In the genomic region with DNA sequence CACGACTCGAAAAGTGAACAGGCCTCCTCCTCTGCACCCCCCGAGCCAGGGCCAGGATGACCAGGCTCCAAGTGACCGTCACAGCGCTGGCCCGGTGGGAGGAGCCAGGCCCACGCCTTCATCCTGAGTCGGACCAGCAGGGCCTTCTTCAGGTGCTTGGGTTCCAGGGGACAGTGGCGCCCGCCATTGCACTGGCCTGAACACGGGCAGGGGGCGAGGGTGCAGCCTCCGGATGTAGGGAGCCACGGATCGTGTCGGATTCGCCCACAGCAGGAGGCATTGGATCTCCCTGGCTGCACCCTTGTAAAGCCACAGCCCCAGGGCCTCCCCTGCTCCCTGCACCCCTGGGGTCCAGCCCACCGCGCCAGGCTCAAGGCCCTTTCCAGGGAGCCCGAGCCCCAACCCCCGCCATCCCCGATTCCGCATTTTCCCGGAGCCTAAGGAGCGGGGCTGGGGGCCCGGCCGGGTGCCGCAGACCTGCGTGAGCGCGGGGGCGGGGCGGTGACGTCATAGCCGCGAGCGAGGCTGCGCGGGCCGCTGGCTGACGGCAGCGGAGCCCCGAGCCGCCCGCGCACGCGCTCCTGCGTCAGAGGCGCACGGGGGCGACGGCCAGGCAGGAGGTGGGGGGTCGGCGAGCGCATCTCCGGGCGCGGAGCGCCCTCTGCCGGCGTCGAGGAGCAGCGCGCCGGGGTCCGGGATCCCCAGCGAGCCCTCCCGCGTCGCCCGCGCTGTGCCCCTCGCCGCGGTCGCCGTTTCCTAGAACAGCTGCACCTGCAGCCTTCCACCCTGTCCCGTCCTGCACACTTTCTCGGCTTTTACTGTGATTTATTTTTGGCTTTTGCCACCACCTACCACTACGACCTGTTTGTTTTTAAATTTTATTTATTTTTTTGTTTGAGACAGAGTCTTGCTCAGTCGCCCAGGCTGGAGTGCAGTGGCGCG, we compare ENCODE assay signal across 8 cellular contexts. TPM values are rescaled to one million over a fixed set of nuclear protein-coding genes. Genes with fewer than 3 reads are reported as not detected.
DNase-seq lines count a peak whose midpoint lies in the region; ATAC-seq and TF ChIP-seq lines count a peak whose summit lies in the region.

No MANE protein-coding gene starts in this region.

- H3K27ac Mint-ChIP-seq in endodermal cell, result peak overlapping the region; percentile 85

- H3K4me3 ChIP-seq in endodermal cell (ENCODE audit: low read length), result peak overlapping the region; percentile 67
- H3K4me3 ChIP-seq in mesodermal cell (ENCODE audit: extremely low read depth, insufficient read depth, low read length, poor library complexity, severe bottlenecking), result peak overlapping the region; percentile 23

- no peaks in the 10 kb centered on the region for H3K27me3 Mint-ChIP-seq in endodermal cell (ENCODE audit: insufficient read depth)

- CTCF ChIA-PET in GM10248 (lab: Yijun Ruan, JAX), result interaction anchor here (0.7 to 9.8 kb wide), 9 partner anchors 10 to 318 kb away, joined by 3 to 491 read pairs (median 3); a partner anchor contains a TSS

- WGBS in endodermal cell (ENCODE audit: insufficient coverage in 1 of 2, insufficient read length in 1 of 2), 2 experiments, result 5 to 12% methylated on average over 26 to 80 of the region's 84 CpGs
- 14 to 15% methylated on average over 66 to 68 of the region's 84 CpGs for WGBS in mesodermal cell (ENCODE audit: insufficient coverage in 2 of 2), 2 experiments

- no peaks in the 10 kb centered on the region for H3K27me3 ChIP-seq in endodermal cell (ENCODE audit: control insufficient read depth, insufficient read depth, low read length, poor library complexity, severe bottlenecking)

- TF ChIP-seq CTCF in GM10248 (IDR thresholded peaks at IDR 0.05; ENCODE audit: control extremely low read depth, extremely low read depth, low read depth, missing control alignments) (peak; percentile 78), endodermal cell (conservative IDR thresholded peaks at IDR 0.05) (peak; percentile 97)

- H3K9ac ChIP-seq in endodermal cell (ENCODE audit: extremely low read depth, low read length, poor library complexity, severe bottlenecking), result peak overlapping the region; percentile 34

- peaks cover 2% of the 10 kb centered on the region for H3K36me3 Mint-ChIP-seq in endodermal cell (ENCODE audit: low read depth)

- DNase-seq in GM10248 (ENCODE audit: extremely low spot score) (peak; percentile 96), HK-2 (ENCODE audit: unreplicated experiment) (peak; percentile 82), NOMO-1 treated with dmso at 0.1 percent for 144 hours (lab: John Stamatoyannopoulos, UW; ENCODE audit: unreplicated experiment) (peak; percentile 69), endodermal cell (peak; percentile 94)
- peak; percentile 69 for DNase-seq in activated CD8-positive, alpha-beta memory T cell treated with anti-CD3 and anti-CD28 coated beads, Interleukin-2, amount 50 U/mL, for 24 hours (ENCODE audit: extremely low read depth)
- DNase-seq in stimulated activated CD8-positive, alpha-beta memory T cell treated with anti-CD3 and anti-CD28 coated beads, Interleukin-15, amount 100 ng/mL, for 24 hours (ENCODE audit: low read depth), result peak; percentile 91

- H3K9me3 ChIP-seq in endodermal cell (ENCODE audit: control insufficient read depth, low read length), result no peaks in the 10 kb centered on the region
- no peaks in the 10 kb centered on the region for H3K9me3 ChIP-seq in mesodermal cell (ENCODE audit: control insufficient read depth, low read length)

- no peak overlapping the region for H3K27ac ChIP-seq in endodermal cell (ENCODE audit: low read depth, low read length)
- H3K27ac ChIP-seq in mesodermal cell (ENCODE audit: low read depth, low read length, severe bottlenecking), result peak overlapping the region; percentile 45

- no peak for ATAC-seq in HG03457 (IDR thresholded peaks at IDR 0.05; ENCODE audit: unreplicated experiment)

- H3K9me3 Mint-ChIP-seq in endodermal cell, result no peaks in the 10 kb centered on the region

- H3K4me3 Mint-ChIP-seq in endodermal cell, result peak overlapping the region; percentile 76

- H3K36me3 ChIP-seq in endodermal cell (ENCODE audit: control insufficient read depth, insufficient read depth, low read length) (peaks cover 3% of the 10 kb centered on the region), mesodermal cell (ENCODE audit: control insufficient read depth, insufficient read depth, low read length) (peaks cover 11% of the 10 kb centered on the region)

- H3K4me1 ChIP-seq in endodermal cell (ENCODE audit: control insufficient read depth, insufficient read depth, low read length) (peaks cover 5% of the 10 kb centered on the region), mesodermal cell (ENCODE audit: control insufficient read depth, insufficient read depth, low read length, poor library complexity, severe bottlenecking) (peaks cover 17% of the 10 kb centered on the region)

- H3K4me1 Mint-ChIP-seq in endodermal cell, result peaks cover 11% of the 10 kb centered on the region

- POLR2A ChIA-PET in GM10248 (lab: Yijun Ruan, JAX), result interaction anchor here (2.3 kb wide), 1 partner anchor 29 kb away, joined by 11 read pairs; a partner anchor contains a TSS

RNA-seq across cellular contexts. Expression of a gene that starts 1.5 kb away (rescaled TPM):
- 100 to 1,000 TPM; 144 to 159 TPM for total RNA-seq in endodermal cell
- polyA plus RNA-seq in endodermal cell (2013, experiment 1 of 2), result 108 TPM
- 96.0 TPM for polyA plus RNA-seq in endodermal cell (2013, experiment 2 of 2)
- 132 TPM for polyA plus RNA-seq in mesodermal cell (2013, experiment 1 of 2)
- 98.5 TPM for polyA plus RNA-seq in mesodermal cell (2013, experiment 2 of 2)

RNA-seq across cellular contexts. Expression of a gene that starts 2.3 kb away (rescaled TPM):
- total RNA-seq in endodermal cell, result 10 to 100 TPM; 21.5 to 28.5 TPM
- polyA plus RNA-seq in endodermal cell (2013, experiment 1 of 2), result 26.4 TPM
- 19.3 TPM for polyA plus RNA-seq in endodermal cell (2013, experiment 2 of 2)
- 11.5 TPM for polyA plus RNA-seq in mesodermal cell (2013, experiment 1 of 2)
- 12.2 TPM for polyA plus RNA-seq in mesodermal cell (2013, experiment 2 of 2)

RNA-seq across cellular contexts. Expression of a gene that starts 8.3 kb away (rescaled TPM):
- 100 to 1,000 TPM; 183 to 185 TPM for total RNA-seq in endodermal cell
- polyA plus RNA-seq in endodermal cell (2013, experiment 1 of 2), result 126 TPM
- 115 TPM for polyA plus RNA-seq in endodermal cell (2013, experiment 2 of 2)
- polyA plus RNA-seq in mesodermal cell (2013, experiment 1 of 2), result 101 TPM
- polyA plus RNA-seq in mesodermal cell (2013, experiment 2 of 2), result 84.0 TPM

RNA-seq across cellular contexts. Expression of a gene that starts 29.1 kb away (rescaled TPM):
- 100 to 1,000 TPM; 282 to 301 TPM for total RNA-seq in endodermal cell
- polyA plus RNA-seq in endodermal cell (2013, experiment 1 of 2), result 403 TPM
- 310 TPM for polyA plus RNA-seq in endodermal cell (2013, experiment 2 of 2)
- polyA plus RNA-seq in mesodermal cell (2013, experiment 1 of 2), result 231 TPM
- polyA plus RNA-seq in mesodermal cell (2013, experiment 2 of 2), result 221 TPM

RNA-seq across cellular contexts. Expression of a gene that starts 34.5 kb away (rescaled TPM):
- total RNA-seq in endodermal cell, result 10 to 100 TPM; 78.8 to 81.4 TPM
- 44.7 TPM for polyA plus RNA-seq in endodermal cell (2013, experiment 1 of 2)
- polyA plus RNA-seq in endodermal cell (2013, experiment 2 of 2), result 46.8 TPM
- polyA plus RNA-seq in mesodermal cell (2013, experiment 1 of 2), result 51.9 TPM
- 51.1 TPM for polyA plus RNA-seq in mesodermal cell (2013, experiment 2 of 2)
